Comparison of ENCODE assay signal across 33 cellular contexts in the genomic region with DNA sequence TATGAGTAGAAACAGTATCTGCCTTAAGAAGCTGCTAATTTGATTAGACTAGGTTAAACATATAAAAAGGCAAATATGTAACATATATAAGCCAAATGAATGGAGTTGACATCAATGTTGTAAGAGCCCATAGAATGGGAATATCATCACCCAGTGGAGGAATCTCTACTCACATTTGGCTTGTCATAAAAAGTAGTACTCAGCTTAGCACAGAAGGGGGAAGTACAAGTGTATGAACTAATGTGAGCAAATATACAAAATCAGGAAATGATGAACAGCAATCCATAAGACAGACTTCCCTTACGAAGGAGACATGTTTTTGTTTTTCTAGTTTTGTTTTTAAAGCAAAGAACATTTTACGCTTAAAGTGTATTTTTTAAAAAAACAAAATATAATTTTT.
DNase-seq lines count a peak whose midpoint lies in the region; ATAC-seq and TF ChIP-seq lines count a peak whose summit lies in the region.
"Had no signal": no experiment of that assay in that cellular context is flagged by ENCODE, and none has a peak within 500 bp of the region (broad histone marks: within the 10 kb centered on the region; RNA-seq: fewer than 3 reads in every experiment).

No MANE protein-coding gene starts in this region.

- no peaks in the 10 kb centered on the region for H3K9me3 Mint-ChIP-seq in T-helper 2 cell treated with Interferon-gamma antibody and Interleukin-4, amounts not matched to agents 5 μg/mL and 100 μg/mL, for 36 hours
- H3K9me3 Mint-ChIP-seq: activated T-helper 17 cell treated with anti-CD3 and anti-CD28 coated beads, Interleukin-2, amount 50 U/mL, for 72 hours; central memory CD8-positive, alpha-beta T cell had no signal

- DNase-seq in CD1c-positive myeloid dendritic cell (ENCODE audit: extremely low spot score) = peak; percentile 21
- DNase-seq in GDM1 (lab: John Stamatoyannopoulos, UW) = peak; percentile 1
- peak; percentile 26 for DNase-seq in RKO (ENCODE audit: low spot score)
- DNase-seq in glomerular endothelial cell (ENCODE audit: extremely low read depth, low read depth, low spot score) = peak; percentile 57
- no peak for DNase-seq in T-helper 2 cell treated with Interferon-gamma antibody and Interleukin-4, amounts not matched to agents 5 μg/mL and 100 μg/mL, for 36 hours (ENCODE audit: low spot score)
- no peak for DNase-seq in NCI-H446 (lab: John Stamatoyannopoulos, UW)
- DNase-seq in sigmoid colon = no peak
- DNase-seq: activated CD4-positive, alpha-beta memory T cell treated with anti-CD3 and anti-CD28 coated beads, Interleukin-2, amount 10 ng/mL, durations not matched to agents 7 days and 5 days; activated CD4-positive, alpha-beta T cell treated with anti-CD3 and anti-CD28 coated beads for 1 hour; activated naive CD4-positive, alpha-beta T cell treated with anti-CD3 and anti-CD28 coated beads, Interleukin-2, amount 50 U/mL, for 16 hours; body of pancreas; C1 segment of cervical spinal cord; Caco-2; dorsolateral prefrontal cortex; hippocampal formation; left colon; mammary epithelial cell; NCI-H1105; NCI-H187 treated with DMSO at 0.1 percent for 48 hours; NCI-H2171 treated with DMSO at 0.1 percent for 48 hours; NCI-H510A treated with DMSO at 0.1 percent for 48 hours; nephron progenitor cell; NK-92 treated with Interleukin-12 subunit alpha and Interleukin-12 subunit beta, amount 100 ng/mL, for 24 hours; retina; stimulated activated CD4-positive, alpha-beta T cell treated with anti-CD3 and anti-CD28 coated beads, Interleukin-2, amount 100 ng/mL, for 24 hours; stimulated activated naive CD8-positive, alpha-beta T cell treated with anti-CD3 and anti-CD28 coated beads, Interleukin-15, Interleukin-2, amounts not matched to agents 100 U/mL and 50 U/mL, for 24 hours had no signal

- H3K4me1 Mint-ChIP-seq in T-helper 2 cell treated with Interferon-gamma antibody and Interleukin-4, amounts not matched to agents 5 μg/mL and 100 μg/mL, for 36 hours (ENCODE audit: low read depth) = no peaks in the 10 kb centered on the region
- H3K4me1 Mint-ChIP-seq: activated CD4-positive, alpha-beta memory T cell treated with anti-CD3 and anti-CD28 coated beads, Interleukin-2, amount 10 ng/mL, durations not matched to agents 7 days and 5 days; activated T-helper 17 cell treated with anti-CD3 and anti-CD28 coated beads, Interleukin-2, amount 50 U/mL, for 72 hours; nephron progenitor cell had no signal

- H3K27me3 Mint-ChIP-seq in T-helper 2 cell treated with Interferon-gamma antibody and Interleukin-4, amounts not matched to agents 5 μg/mL and 100 μg/mL, for 36 hours (ENCODE audit: low read depth) = no peaks in the 10 kb centered on the region
- H3K27me3 Mint-ChIP-seq: activated CD4-positive, alpha-beta memory T cell treated with anti-CD3 and anti-CD28 coated beads, Interleukin-2, amount 10 ng/mL, durations not matched to agents 7 days and 5 days; activated T-helper 17 cell treated with anti-CD3 and anti-CD28 coated beads, Interleukin-2, amount 50 U/mL, for 72 hours; central memory CD8-positive, alpha-beta T cell had no signal

- no peak overlapping the region for H3K4me3 Mint-ChIP-seq in T-helper 2 cell treated with Interferon-gamma antibody and Interleukin-4, amounts not matched to agents 5 μg/mL and 100 μg/mL, for 36 hours
- H3K4me3 Mint-ChIP-seq: activated CD4-positive, alpha-beta memory T cell treated with anti-CD3 and anti-CD28 coated beads, Interleukin-2, amount 10 ng/mL, durations not matched to agents 7 days and 5 days; activated T-helper 17 cell treated with anti-CD3 and anti-CD28 coated beads, Interleukin-2, amount 50 U/mL, for 72 hours; central memory CD8-positive, alpha-beta T cell; nephron progenitor cell; T-helper 1 cell treated with Interleukin-12 subunit alpha and Interleukin-12 subunit beta and Interleukin-4 antibody, amounts not matched to agents 30 μg/mL and 1 μg/mL, for 36 hours had no signal

- TF ChIP-seq CTCF in sigmoid colon (IDR thresholded peaks at IDR 0.05) = no peak

- H3K4me3 ChIP-seq in sigmoid colon = no peak overlapping the region
- H3K4me3 ChIP-seq: body of pancreas, dorsolateral prefrontal cortex, gastroesophageal sphincter, HAP-1, SJSA1 had no signal

- intact Hi-C loops in sigmoid colon (cut with DNase I) = no loop called here

- no peak for ATAC-seq in HG03159 (IDR thresholded peaks at IDR 0.05; ENCODE audit: unreplicated experiment)
- ATAC-seq: activated T-helper 17 cell treated with anti-CD3 and anti-CD28 coated beads, Interleukin-2, amount 50 U/mL, for 72 hours; body of pancreas; gastroesophageal sphincter; left colon; stimulated activated naive CD8-positive, alpha-beta T cell treated with anti-CD3 and anti-CD28 coated beads, Interleukin-15, Interleukin-2, amounts not matched to agents 100 U/mL and 50 U/mL, for 24 hours had no signal

- 86 to 94% methylated on average over 2 of the region's 2 CpGs for WGBS in sigmoid colon, 2 donors

- H3K9me3 ChIP-seq in sigmoid colon = no peaks in the 10 kb centered on the region
- H3K9me3 ChIP-seq: body of pancreas, Caco-2, gastroesophageal sphincter, HAP-1, SJSA1 had no signal

- H3K36me3 ChIP-seq in sigmoid colon = no peaks in the 10 kb centered on the region
- H3K36me3 ChIP-seq: gastroesophageal sphincter, HAP-1, SJSA1 had no signal

- no peaks in the 10 kb centered on the region for H3K4me1 ChIP-seq in sigmoid colon
- H3K4me1 ChIP-seq: body of pancreas, Caco-2, gastroesophageal sphincter, HAP-1, SJSA1 had no signal

- H3K27ac ChIP-seq in sigmoid colon = no peak overlapping the region
- H3K27ac ChIP-seq: body of pancreas, dorsolateral prefrontal cortex, gastroesophageal sphincter, SJSA1 had no signal

- no peak overlapping the region for H3K27ac Mint-ChIP-seq in T-helper 2 cell treated with Interferon-gamma antibody and Interleukin-4, amounts not matched to agents 5 μg/mL and 100 μg/mL, for 36 hours
- H3K27ac Mint-ChIP-seq: activated CD4-positive, alpha-beta memory T cell treated with anti-CD3 and anti-CD28 coated beads, Interleukin-2, amount 10 ng/mL, durations not matched to agents 7 days and 5 days; activated T-helper 17 cell treated with anti-CD3 and anti-CD28 coated beads, Interleukin-2, amount 50 U/mL, for 72 hours; nephron progenitor cell; T-helper 1 cell treated with Interleukin-12 subunit alpha and Interleukin-12 subunit beta and Interleukin-4 antibody, amounts not matched to agents 30 μg/mL and 1 μg/mL, for 36 hours had no signal

- no peak for TF ChIP-seq EP300 in sigmoid colon (IDR thresholded peaks at IDR 0.05)

- H3K36me3 Mint-ChIP-seq in T-helper 2 cell treated with Interferon-gamma antibody and Interleukin-4, amounts not matched to agents 5 μg/mL and 100 μg/mL, for 36 hours (ENCODE audit: low read depth) = no peaks in the 10 kb centered on the region

- H3K27me3 ChIP-seq in sigmoid colon = no peaks in the 10 kb centered on the region
- H3K27me3 ChIP-seq: body of pancreas, dorsolateral prefrontal cortex, gastroesophageal sphincter, SJSA1 had no signal

- no peak for TF ChIP-seq POLR2A in sigmoid colon (IDR thresholded peaks at IDR 0.05)

Comparison
In these comparisons a context has a peak if more than half of its experiments do, and no peak if none do; other contexts are left out.
1. DNase-seq: peak in CD1c-positive myeloid dendritic cell (single experiment), GDM1 (single experiment), RKO (single experiment) and glomerular endothelial cell (single experiment); none in T-helper 2 cell treated with Interferon-gamma antibody and Interleukin-4, amounts not matched to agents 5 μg/mL and 100 μg/mL, for 36 hours (single experiment), NCI-H446 (0 of 2) and sigmoid colon (single experiment).